In the genomic region with DNA sequence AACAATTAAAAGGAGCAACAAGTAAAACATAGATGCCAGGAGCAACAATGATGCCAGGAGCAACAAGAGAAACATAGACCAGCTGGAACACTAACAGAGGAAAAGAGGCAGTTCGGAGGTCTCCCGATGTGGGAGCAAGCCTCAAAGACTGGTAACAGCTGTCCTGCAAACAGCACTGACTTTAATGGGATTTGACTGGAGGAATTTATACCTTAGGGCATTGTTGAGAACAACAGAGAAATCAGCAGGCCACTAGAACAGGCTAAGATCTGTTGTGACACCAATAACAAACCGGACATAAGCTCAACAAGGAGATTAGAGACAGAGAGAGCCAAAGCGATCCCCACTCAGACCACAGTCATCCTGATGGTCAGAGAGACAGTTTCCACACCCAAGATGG, we compare ENCODE assay signal across 21 cellular contexts. TPM values are rescaled to one million over a fixed set of nuclear protein-coding genes. Genes with fewer than 3 reads are reported as not detected.
DNase-seq lines count a peak whose midpoint lies in the region; ATAC-seq, FAIRE-seq and TF ChIP-seq lines count a peak whose summit lies in the region.
"Had no signal": no experiment of that assay in that cellular context is flagged by ENCODE, and none has a peak within 500 bp of the region (broad histone marks: within the 10 kb centered on the region; RNA-seq: fewer than 3 reads in every experiment).

No MANE protein-coding gene starts in this region.

- in situ Hi-C loops in ACHN (cut with HindIII; ENCODE audit: low pct_ligation_motif_present, low pct_unique_long_range_greater_than_20kb, low sequenced_read_pairs) = no loop called here

- no peak for TF ChIP-seq POLR2A in GM12892 (IDR thresholded peaks at IDR 0.05; ENCODE audit: low read depth, low read length)

- FAIRE-seq in GM12892 (lab: Jason Lieb, UNC) = peak; percentile 30
- FAIRE-seq: A204.1, D721Med, GM12878, GM18507 had no signal

- H3K27me3 Mint-ChIP-seq in nephron (ENCODE audit: low read depth) = peaks cover 9% of the 10 kb centered on the region
- no peaks in the 10 kb centered on the region for H3K27me3 Mint-ChIP-seq in stimulated activated naive B cell treated with anti-CD40 and anti-IgM and Interleukin-4, amounts not matched to agents 10 μg/mL and 1 μg/mL and 100 μg/mL, for 72 hours

- H3K9me3 ChIP-seq in WERI-Rb-1 (ENCODE audit: severe bottlenecking) = no peaks in the 10 kb centered on the region
- H3K9me3 ChIP-seq: BE2C had no signal

- H3K36me3 ChIP-seq in WERI-Rb-1 = no peaks in the 10 kb centered on the region
- H3K36me3 ChIP-seq: BE2C had no signal

- H3K27ac Mint-ChIP-seq in nephron = peak overlapping the region; percentile 8 to 89 (median 37)
- H3K27ac Mint-ChIP-seq in stimulated activated naive B cell treated with anti-CD40 and anti-IgM and Interleukin-4, amounts not matched to agents 10 μg/mL and 1 μg/mL and 100 μg/mL, for 72 hours = peak overlapping the region; percentile 37

- DNase-seq in GM12892 (ENCODE audit: insufficient read length) = no peak
- peak; percentile 17 for DNase-seq in WERI-Rb-1
- DNase-seq in stimulated activated naive B cell treated with anti-CD40 and anti-IgM and Interleukin-4, amounts not matched to agents 10 μg/mL and 1 μg/mL and 100 μg/mL, for 72 hours = no peak
- DNase-seq in ACHN = no peak
- DNase-seq in hippocampal formation (lab: John Stamatoyannopoulos, UW) = no peak
- DNase-seq in DMS79 treated with DMSO at 0.1 percent for 48 hours (lab: John Stamatoyannopoulos, UW) = no peak
- DNase-seq: BE2C, IMR-90, NCI-H1105 treated with DMSO at 0.1 percent for 48 hours, NCI-H2029 treated with DMSO at 0.1 percent for 48 hours, NCI-H226, NCI-H524, NCI-H774, SW 1271 had no signal

- no peaks in the 10 kb centered on the region for H3K27me3 ChIP-seq in WERI-Rb-1 (ENCODE audit: insufficient read depth, low read depth, severe bottlenecking)

- H3K4me1 Mint-ChIP-seq in nephron = peaks cover 8% of the 10 kb centered on the region
- peaks cover 19 to 46% of the 10 kb centered on the region in 2 donors for H3K4me1 Mint-ChIP-seq in stimulated activated naive B cell treated with anti-CD40 and anti-IgM and Interleukin-4, amounts not matched to agents 10 μg/mL and 1 μg/mL and 100 μg/mL, for 72 hours

- no peaks in the 10 kb centered on the region for H3K9me3 Mint-ChIP-seq in nephron
- peaks cover 7 to 8% of the 10 kb centered on the region in 2 donors for H3K9me3 Mint-ChIP-seq in stimulated activated naive B cell treated with anti-CD40 and anti-IgM and Interleukin-4, amounts not matched to agents 10 μg/mL and 1 μg/mL and 100 μg/mL, for 72 hours

- TF ChIP-seq CTCF in WERI-Rb-1 (IDR thresholded peaks at IDR 0.05; ENCODE audit: low read depth, low read length) = no peak
- TF ChIP-seq CTCF in nephron (IDR thresholded peaks at IDR 0.05; ENCODE audit: unreplicated experiment in 3 of 3) = no peak

- H3K27ac ChIP-seq in WERI-Rb-1 = peak overlapping the region; percentile 76
- H3K27ac ChIP-seq: SK-N-MC had no signal

- no peak for ATAC-seq in stimulated activated naive B cell treated with anti-CD40 and anti-IgM and Interleukin-4, amounts not matched to agents 10 μg/mL and 1 μg/mL and 100 μg/mL, for 72 hours (replicated peaks)
- ATAC-seq: GM12878, Right ventricle myocardium inferior had no signal

- no peak overlapping the region for H3K4me3 ChIP-seq in WERI-Rb-1 (ENCODE audit: low read depth, low read length)
- H3K4me3 ChIP-seq: GM12878, SK-N-MC had no signal

- H3K36me3 Mint-ChIP-seq in nephron (ENCODE audit: low read depth) = no peaks in the 10 kb centered on the region
- peaks cover 5 to 11% of the 10 kb centered on the region in 2 donors for H3K36me3 Mint-ChIP-seq in stimulated activated naive B cell treated with anti-CD40 and anti-IgM and Interleukin-4, amounts not matched to agents 10 μg/mL and 1 μg/mL and 100 μg/mL, for 72 hours

- no peak overlapping the region for H3K4me3 Mint-ChIP-seq in nephron
- no peak overlapping the region for H3K4me3 Mint-ChIP-seq in stimulated activated naive B cell treated with anti-CD40 and anti-IgM and Interleukin-4, amounts not matched to agents 10 μg/mL and 1 μg/mL and 100 μg/mL, for 72 hours

RNA-seq across cellular contexts. Expression of gene SYK, which starts 11.8 kb away (rescaled TPM):
- polyA plus RNA-seq in GM12892 (2012; ENCODE audit: missing spikeins) = 28.5 TPM
- polyA plus RNA-seq: IMR-90 had no signal
